ENCODE assay signal across 13 cellular contexts in the genomic region with DNA sequence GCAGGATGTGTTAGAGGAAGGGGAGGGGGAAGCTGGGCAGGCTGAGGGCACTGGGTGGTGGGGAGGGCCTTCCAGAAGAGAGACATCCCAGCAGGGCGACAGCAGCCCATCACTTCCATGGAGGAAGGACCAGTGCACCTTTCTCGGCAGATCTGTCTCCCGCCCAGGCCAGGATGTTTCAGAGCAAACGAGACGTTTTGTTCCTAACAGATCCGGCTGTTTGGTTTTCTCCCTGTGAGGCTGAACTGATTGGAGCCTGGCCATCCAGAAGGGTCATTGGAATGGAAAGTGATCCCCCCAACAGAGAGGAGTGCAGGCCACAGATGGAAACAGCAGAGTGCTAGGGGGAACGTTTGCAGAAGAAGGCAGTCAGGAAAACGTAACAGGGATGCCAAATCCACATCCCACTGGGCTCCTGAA.
"Had no signal": no experiment of that assay in that cellular context is flagged by ENCODE, and none has a peak within 500 bp of the region (broad histone marks: within the 10 kb centered on the region; RNA-seq: fewer than 3 reads in every experiment).

No MANE protein-coding gene starts in this region.

- H3K27ac Mint-ChIP-seq: activated naive CD4-positive, alpha-beta T cell treated with anti-CD3 and anti-CD28 coated beads, Interleukin-2, amount 50 U/mL, for 24 hours; activated T-cell treated with anti-CD3 and anti-CD28 coated beads, Interleukin-2, amount 50 U/mL, for 24 hours; memory B cell; T-helper 1 cell treated with Interleukin-12 subunit alpha and Interleukin-12 subunit beta and Interleukin-4 antibody, amounts not matched to agents 30 μg/mL and 1 μg/mL, for 36 hours had no signal

- H3K27ac ChIP-seq: colonic mucosa, left ventricle myocardium inferior, pancreas, testis had no signal

- H3K27me3 Mint-ChIP-seq: activated naive CD4-positive, alpha-beta T cell treated with anti-CD3 and anti-CD28 coated beads, Interleukin-2, amount 50 U/mL, for 24 hours; activated T-cell treated with anti-CD3 and anti-CD28 coated beads, Interleukin-2, amount 50 U/mL, for 24 hours; stimulated activated naive CD8-positive, alpha-beta T cell treated with anti-CD3 and anti-CD28 coated beads, Interleukin-15, amount 100 ng/mL, for 72 hours had no signal

- H3K36me3 ChIP-seq: colonic mucosa, pancreas had no signal

- H3K4me1 ChIP-seq: colonic mucosa had no signal

- H3K9me3 ChIP-seq: colonic mucosa, left ventricle myocardium inferior, pancreas, testis had no signal

- H3K4me1 Mint-ChIP-seq: activated naive CD4-positive, alpha-beta T cell treated with anti-CD3 and anti-CD28 coated beads, Interleukin-2, amount 50 U/mL, for 24 hours; memory B cell; stimulated activated naive CD8-positive, alpha-beta T cell treated with anti-CD3 and anti-CD28 coated beads, Interleukin-15, amount 100 ng/mL, for 72 hours had no signal

- ATAC-seq: pancreas; stimulated activated naive CD8-positive, alpha-beta T cell treated with anti-CD3 and anti-CD28 coated beads, Interleukin-15, amount 100 ng/mL, for 72 hours had no signal

- H3K9me3 Mint-ChIP-seq: activated naive CD4-positive, alpha-beta T cell treated with anti-CD3 and anti-CD28 coated beads, Interleukin-2, amount 50 U/mL, for 24 hours; activated T-cell treated with anti-CD3 and anti-CD28 coated beads, Interleukin-2, amount 50 U/mL, for 24 hours; memory B cell; stimulated activated naive CD8-positive, alpha-beta T cell treated with anti-CD3 and anti-CD28 coated beads, Interleukin-15, amount 100 ng/mL, for 72 hours; T-helper 1 cell treated with Interleukin-12 subunit alpha and Interleukin-12 subunit beta and Interleukin-4 antibody, amounts not matched to agents 30 μg/mL and 1 μg/mL, for 36 hours had no signal

- H3K4me3 Mint-ChIP-seq: activated naive CD4-positive, alpha-beta T cell treated with anti-CD3 and anti-CD28 coated beads, Interleukin-2, amount 50 U/mL, for 24 hours; activated T-cell treated with anti-CD3 and anti-CD28 coated beads, Interleukin-2, amount 50 U/mL, for 24 hours; memory B cell; stimulated activated naive CD8-positive, alpha-beta T cell treated with anti-CD3 and anti-CD28 coated beads, Interleukin-15, amount 100 ng/mL, for 72 hours; T-helper 1 cell treated with Interleukin-12 subunit alpha and Interleukin-12 subunit beta and Interleukin-4 antibody, amounts not matched to agents 30 μg/mL and 1 μg/mL, for 36 hours had no signal

- DNase-seq: activated CD4-positive, alpha-beta T cell treated with anti-CD3 and anti-CD28 coated beads, Interleukin-2, amount 50 U/mL, for 4 hours; activated effector memory CD4-positive, alpha-beta T cell treated with Interleukin-2 at 50 U/mL for 16 hours; activated T-cell treated with anti-CD3 and anti-CD28 coated beads, Interleukin-2, amount 50 U/mL, for 24 hours; colonic mucosa; left ventricle myocardium inferior; pancreas; retina; stimulated activated CD4-positive, alpha-beta T cell treated with anti-CD3 and anti-CD28 coated beads, Interleukin-4, amount 100 ng/mL, for 4 hours; stimulated activated naive CD8-positive, alpha-beta T cell treated with anti-CD3 and anti-CD28 coated beads, Interleukin-15, amount 100 ng/mL, for 72 hours; testis had no signal

- H3K36me3 Mint-ChIP-seq: memory B cell had no signal

- H3K27me3 ChIP-seq: colonic mucosa, pancreas, testis had no signal

- H3K4me3 ChIP-seq: colonic mucosa, left ventricle myocardium inferior, pancreas, testis had no signal
